Comparison of ENCODE assay signal across 8 cellular contexts in genomic region chr6:18585032-18585573, GRCh38.
DNase-seq lines count a peak whose midpoint lies in the region; ATAC-seq, FAIRE-seq and TF ChIP-seq lines count a peak whose summit lies in the region.

No MANE protein-coding gene starts in this region.

- no peak overlapping the region for H2BK120ac ChIP-seq in mesendoderm (ENCODE audit: low read depth, low read length)

- H2BK15ac ChIP-seq in mesendoderm (replicated peaks; ENCODE audit: low read depth): no peak overlapping the region

- no peak for FAIRE-seq in GM12891 (lab: Jason Lieb, UNC)

- H3K36me3 ChIP-seq in brain microvascular endothelial cell (replicated peaks) (no peaks in the 10 kb centered on the region), mesendoderm (ENCODE audit: control insufficient read depth, insufficient read depth, low read length) (no peaks in the 10 kb centered on the region), stomach (no peaks in the 10 kb centered on the region)

- in situ Hi-C loops in brain microvascular endothelial cell (cut with HindIII; ENCODE audit: low pct_ligation_motif_present, low sequenced_read_pairs): no loop called here

- H3K4me1 ChIP-seq in mesendoderm (ENCODE audit: control insufficient read depth, low read depth, low read length) (peaks cover 1% of the 10 kb centered on the region), stomach (no peaks in the 10 kb centered on the region)

- TF ChIP-seq EP300 in stomach (IDR thresholded peaks at IDR 0.05): no peak

- H3K9ac ChIP-seq in mesendoderm (ENCODE audit: low read length): no peak overlapping the region

- H3K9me3 ChIP-seq in stomach: no peaks in the 10 kb centered on the region

- no peaks in the 10 kb centered on the region for H3K79me2 ChIP-seq in mesendoderm (ENCODE audit: control insufficient read depth, insufficient read depth, low read length)

- ATAC-seq in HG03097 (IDR thresholded peaks at IDR 0.05; ENCODE audit: low FRiP score, unreplicated experiment): no peak

- no peaks in the 10 kb centered on the region for H3K79me1 ChIP-seq in mesendoderm (ENCODE audit: low read length)

- H3K23ac ChIP-seq in mesendoderm (ENCODE audit: low read length): no peak overlapping the region

- H3K4ac ChIP-seq in mesendoderm (ENCODE audit: low read depth, low read length): no peak overlapping the region

- WGBS in mesendoderm (ENCODE audit: extremely low coverage, insufficient coverage, low lambda C conversion rate): no CpG with 5 or more reads among the region's 4 CpGs
- WGBS in stomach, 5 donors: 14 to 29% (median 26%) methylated on average over 4 of the region's 4 CpGs

- DNase-seq in DMS153 (lab: John Stamatoyannopoulos, UW) (peak; percentile 83), NCI-H146 treated with DMSO at 0.1 percent for 48 hours (lab: John Stamatoyannopoulos, UW; ENCODE audit: unreplicated experiment) (peak; percentile 9), brain microvascular endothelial cell (peak; percentile 89), mesendoderm (peak; percentile 43), NCI-H345 (lab: John Stamatoyannopoulos, UW) (no peak), stomach (no peak), GM12891 (ENCODE audit: insufficient read length, low spot score) (no peak)

- H3K18ac ChIP-seq in mesendoderm (ENCODE audit: low read length): no peak overlapping the region

- TF ChIP-seq POLR2A in stomach (IDR thresholded peaks at IDR 0.05) (no peak), GM12891 (IDR thresholded peaks at IDR 0.05; ENCODE audit: low read depth, low read length) (no peak)

- TF ChIP-seq CTCF in brain microvascular endothelial cell (IDR thresholded peaks at IDR 0.05; ENCODE audit: low read depth, low read length, missing control alignments) (no peak), stomach (IDR thresholded peaks at IDR 0.05) (no peak)

- no peak overlapping the region for H3K56ac ChIP-seq in mesendoderm (ENCODE audit: low read length)

- H3K27me3 ChIP-seq in brain microvascular endothelial cell (replicated peaks) (no peaks in the 10 kb centered on the region), mesendoderm (ENCODE audit: insufficient read depth, low read length, poor library complexity) (no peaks in the 10 kb centered on the region), stomach (no peaks in the 10 kb centered on the region)

- H2BK5ac ChIP-seq in mesendoderm (ENCODE audit: low read length): no peak overlapping the region

- intact Hi-C loops in stomach (cut with DNase I; ENCODE audit: low total_unique reads): no loop called here

- H4K5ac ChIP-seq in mesendoderm (ENCODE audit: low read length): no peak overlapping the region

- H3K27ac ChIP-seq in brain microvascular endothelial cell: no peak overlapping the region
- no peak overlapping the region for H3K27ac ChIP-seq in mesendoderm (ENCODE audit: low read depth, low read length)
- no peak overlapping the region for H3K27ac ChIP-seq in stomach

- no peak overlapping the region for H3K4me3 ChIP-seq in brain microvascular endothelial cell (ENCODE audit: low read depth, low read length)
- no peak overlapping the region for H3K4me3 ChIP-seq in mesendoderm (ENCODE audit: low read length)
- H3K4me3 ChIP-seq in stomach: no peak overlapping the region

- H4K8ac ChIP-seq in mesendoderm (ENCODE audit: low read depth, low read length): no peak overlapping the region

- no peak overlapping the region for H3K4me2 ChIP-seq in mesendoderm (ENCODE audit: low read length)

- no peak overlapping the region for H2AK5ac ChIP-seq in mesendoderm (ENCODE audit: low read length)

TF ChIP-seq in GM12891, 5 proteins besides CTCF, POLR2A, EP300 and RAD21:
- TF ChIP-seq POLR2AphosphoS5 (IDR thresholded peaks at IDR 0.05; ENCODE audit: low read depth, low read length): no peak
- no peak for TF ChIP-seq PAX5 (IDR thresholded peaks at IDR 0.05; ENCODE audit: insufficient read depth, low read length, severe bottlenecking)
- no peak for TF ChIP-seq TAF1 (IDR thresholded peaks at IDR 0.05; ENCODE audit: low read depth, low read length)
- no peak for TF ChIP-seq POU2F2 (IDR thresholded peaks at IDR 0.05; ENCODE audit: low read depth, low read length)
TF ChIP-seq in GM12891: peak in this region for 0.

Comparison
In these comparisons a context has a peak if more than half of its experiments do, and no peak if none do; other contexts are left out.
1. DNase-seq: peak in DMS153 (single experiment), NCI-H146 treated with DMSO at 0.1 percent for 48 hours (single experiment), brain microvascular endothelial cell (single experiment) and mesendoderm (single experiment); none in NCI-H345 (single experiment), stomach (single experiment) and GM12891 (single experiment).